Comparison of ENCODE assay signal across 18 cellular contexts in genomic region chr1:66535149-66535548, GRCh38. TPM values are rescaled to one million over a fixed set of nuclear protein-coding genes. Genes with fewer than 3 reads are reported as not detected.
DNase-seq lines count a peak whose midpoint lies in the region; ATAC-seq, FAIRE-seq and TF ChIP-seq lines count a peak whose summit lies in the region.
"Had no signal": no experiment of that assay in that cellular context is flagged by ENCODE, and none has a peak within 500 bp of the region (broad histone marks: within the 10 kb centered on the region; RNA-seq: fewer than 3 reads in every experiment).

No MANE protein-coding gene starts in this region.

- peak overlapping the region; percentile 29 for H3K9ac ChIP-seq in endothelial cell of umbilical vein (replicated peaks; ENCODE audit: extremely low read depth, insufficient read depth, low read length)

- no peaks in the 10 kb centered on the region for H3K36me3 Mint-ChIP-seq in nephron progenitor cell (ENCODE audit: low read depth)
- H3K36me3 Mint-ChIP-seq: activated CD4-positive, alpha-beta memory T cell treated with anti-CD3 and anti-CD28 coated beads for 36 hours; immature natural killer cell; naive B cell had no signal

- H3K4me3 ChIP-seq in heart left ventricle (peak overlapping the region in 10 of 12 donors; percentile 38 to 67 (median 54)), endothelial cell of umbilical vein (replicated peaks in 1 of 3; ENCODE audit: insufficient read depth in 1 of 3, low read depth in 1 of 3, low read length in 3 of 3) (peak overlapping the region in 2 of 3 experiments; percentile 47 to 66), upper lobe of left lung (peak overlapping the region in 3 of 4 donors; percentile 25 to 48 (median 47)), OCI-LY7 (ENCODE audit: low read depth, low read length, poor library complexity, severe bottlenecking) (no peak overlapping the region)

- no peak for FAIRE-seq in endothelial cell of umbilical vein (lab: Jason Lieb, UNC)
- FAIRE-seq: A204.1, bronchial epithelial cell had no signal

- H3K27me3 ChIP-seq in heart left ventricle = peaks cover 0 to 11% (median 0%) of the 10 kb centered on the region in 9 donors
- no peaks in the 10 kb centered on the region for H3K27me3 ChIP-seq in endothelial cell of umbilical vein (ENCODE audit: control insufficient read depth in 2 of 2, insufficient read depth in 2 of 2, low read length in 2 of 2)
- H3K27me3 ChIP-seq in upper lobe of left lung = no peaks in the 10 kb centered on the region
- H3K27me3 ChIP-seq: Peyer's patch, tibial nerve had no signal

- no peaks in the 10 kb centered on the region for H3K9me3 ChIP-seq in heart left ventricle
- H3K9me3 ChIP-seq in endothelial cell of umbilical vein (replicated peaks; ENCODE audit: control insufficient read depth, insufficient read depth, low read length) = no peaks in the 10 kb centered on the region
- H3K9me3 ChIP-seq in upper lobe of left lung = no peaks in the 10 kb centered on the region
- no peaks in the 10 kb centered on the region for H3K9me3 ChIP-seq in OCI-LY7 (ENCODE audit: low read length)
- H3K9me3 ChIP-seq: esophagus squamous epithelium, Peyer's patch, tibial nerve had no signal

- dilution Hi-C loops in endothelial cell of umbilical vein (cut with MboI; ENCODE audit: extremely low pct_ligation_motif_present, low sequenced_read_pairs) = loop anchor here (25.0 kb wide), 1 partner anchor 198 kb away; no protein-coding TSS in a partner anchor

- no peaks in the 10 kb centered on the region for H3K9me1 ChIP-seq in endothelial cell of umbilical vein (replicated peaks; ENCODE audit: control insufficient read depth, extremely low read depth, insufficient read depth, low read length)

- DNase-seq in heart left ventricle (no peak), Right ventricle myocardium inferior (ENCODE audit: missing footprints) (no peak), endothelial cell of umbilical vein (ENCODE audit: low read depth, low spot score) (no peak), nephron progenitor cell (no peak), upper lobe of left lung (no peak), OCI-LY7 (ENCODE audit: low spot score) (no peak), ureter (ENCODE audit: low spot score) (no peak), T-helper 1 cell (no peak)
- DNase-seq: activated CD4-positive, alpha-beta memory T cell treated with anti-CD3 and anti-CD28 coated beads for 36 hours; COR-L47; esophagus squamous epithelium; immature natural killer cell; naive B cell; Peyer's patch had no signal

- CTCF ChIA-PET in endothelial cell of umbilical vein (lab: Charles Lee) = interaction anchor here (1.2 to 3.0 kb wide), 7 partner anchors 10 to 198 kb away, joined by 3 to 13 read pairs (median 6); no protein-coding TSS in a partner anchor
- CTCF ChIA-PET in OCI-LY7 (lab: Charles Lee; ENCODE audit: unreplicated experiment) = no interaction called here

- TF ChIP-seq POLR2A in heart left ventricle (IDR thresholded peaks at IDR 0.05) = no peak
- no peak for TF ChIP-seq POLR2A in endothelial cell of umbilical vein (IDR thresholded peaks at IDR 0.05; ENCODE audit: low read depth, low read length)
- TF ChIP-seq POLR2A in upper lobe of left lung (IDR thresholded peaks at IDR 0.05) = no peak

- H3K27ac Mint-ChIP-seq in nephron progenitor cell = no peak overlapping the region
- H3K27ac Mint-ChIP-seq: activated CD4-positive, alpha-beta memory T cell treated with anti-CD3 and anti-CD28 coated beads for 36 hours; immature natural killer cell; naive B cell had no signal

- H3K9me3 Mint-ChIP-seq in nephron progenitor cell = no peaks in the 10 kb centered on the region
- H3K9me3 Mint-ChIP-seq: activated CD4-positive, alpha-beta memory T cell treated with anti-CD3 and anti-CD28 coated beads for 36 hours; naive B cell had no signal

- peaks cover 55% of the 10 kb centered on the region for H3K27me3 Mint-ChIP-seq in nephron progenitor cell (ENCODE audit: low read depth, poor library complexity)

- H3K79me2 ChIP-seq in endothelial cell of umbilical vein (ENCODE audit: control insufficient read depth, insufficient read depth, low read length) (no peaks in the 10 kb centered on the region), OCI-LY7 (ENCODE audit: insufficient read depth, low read depth, low read length) (no peaks in the 10 kb centered on the region)

- no peaks in the 10 kb centered on the region for H3K9me2 ChIP-seq in OCI-LY7 (ENCODE audit: insufficient read depth, low read length)

- TF ChIP-seq CTCF in heart left ventricle (IDR thresholded peaks at IDR 0.05) (no peak), endothelial cell of umbilical vein (IDR thresholded peaks at IDR 0.05; ENCODE audit: extremely low read depth in 1 of 2, insufficient read depth in 1 of 2, low read depth in 1 of 2, low read length in 2 of 2) (no peak), nephron progenitor cell (IDR thresholded peaks at IDR 0.05) (no peak), upper lobe of left lung (IDR thresholded peaks at IDR 0.05) (no peak), OCI-LY7 (conservative IDR thresholded peaks at IDR 0.05; ENCODE audit: low read length) (no peak)

- 53 to 75% (median 70%) methylated on average over 1 of the region's 1 CpG for WGBS in heart left ventricle, 4 donors
- 78 to 79% methylated on average over 1 of the region's 1 CpG for WGBS in upper lobe of left lung, 2 donors

- H3K27ac ChIP-seq in heart left ventricle (peak overlapping the region in 11 of 12 donors; percentile 13 to 86 (median 79)), endothelial cell of umbilical vein (ENCODE audit: insufficient read depth, low read depth, low read length) (no peak overlapping the region), upper lobe of left lung (no peak overlapping the region), OCI-LY7 (ENCODE audit: low read depth, low read length, poor library complexity, severe bottlenecking) (no peak overlapping the region)

- no peaks in the 10 kb centered on the region for H4K20me1 ChIP-seq in endothelial cell of umbilical vein (replicated peaks; ENCODE audit: control insufficient read depth, extremely low read depth, insufficient read depth, low read length)
- no peaks in the 10 kb centered on the region for H4K20me1 ChIP-seq in OCI-LY7 (ENCODE audit: insufficient read depth, low read length)

- peak overlapping the region; percentile 90 for H3K4me3 Mint-ChIP-seq in nephron progenitor cell
- H3K4me3 Mint-ChIP-seq: activated CD4-positive, alpha-beta memory T cell treated with anti-CD3 and anti-CD28 coated beads for 36 hours; immature natural killer cell had no signal

- H2AFZ ChIP-seq in endothelial cell of umbilical vein (ENCODE audit: low read depth, low read length) = no peak overlapping the region
- H2AFZ ChIP-seq in OCI-LY7 (ENCODE audit: low read length) = no peak overlapping the region

- intact Hi-C loops in heart left ventricle (cut with DNase I) = loop anchor here in 1 of 10 donors (10.0 kb wide), 1 partner anchor 140 kb away; no protein-coding TSS in a partner anchor
- intact Hi-C loops in Right ventricle myocardium inferior (cut with DNase I) = no loop called here
- intact Hi-C loops in endothelial cell of umbilical vein (cut with micrococcal nuclease) = loop anchor here (1.0 kb wide), 1 partner anchor 8 kb away; no protein-coding TSS in a partner anchor
- intact Hi-C loops in OCI-LY7 (cut with micrococcal nuclease; ENCODE audit: unreplicated experiment) = no loop called here

- no TSS peak for BruUV-seq in endothelial cell of umbilical vein (replicated peaks; lab: Mats Ljungman, UMichigan)
- BruUV-seq in OCI-LY7 (replicated peaks; lab: Mats Ljungman, UMichigan) = no TSS peak

- H3K4me2 ChIP-seq in endothelial cell of umbilical vein (ENCODE audit: insufficient read depth, low read length) (peak overlapping the region; percentile 78), OCI-LY7 (ENCODE audit: low read length) (no peak overlapping the region)

- H3K4me1 ChIP-seq in heart left ventricle (peaks cover 0 to 55% (median 16%) of the 10 kb centered on the region in 12 donors), endothelial cell of umbilical vein (ENCODE audit: control insufficient read depth, extremely low read depth, insufficient read depth, low read length) (peaks cover 30% of the 10 kb centered on the region), upper lobe of left lung (peaks cover 4 to 16% (median 8%) of the 10 kb centered on the region in 4 donors), OCI-LY7 (ENCODE audit: insufficient read depth, low read length, poor library complexity, severe bottlenecking) (no peaks in the 10 kb centered on the region)

- POLR2A ChIA-PET in endothelial cell of umbilical vein (lab: Charles Lee) = interaction anchor here (0.9 to 1.6 kb wide), 2 partner anchors 14 to 88 kb away, joined by 3 to 4 read pairs; no protein-coding TSS in a partner anchor
- POLR2A ChIA-PET in OCI-LY7 (lab: Charles Lee) = no interaction called here

- ATAC-seq in heart left ventricle (no peak), Right ventricle myocardium inferior (no peak), upper lobe of left lung (ENCODE audit: low FRiP score in 2 of 2) (no peak)

- TF ChIP-seq EP300 in upper lobe of left lung (IDR thresholded peaks at IDR 0.05) = no peak

- H3K4me1 Mint-ChIP-seq in nephron progenitor cell = peaks cover 21% of the 10 kb centered on the region

- H3K36me3 ChIP-seq in heart left ventricle (no peaks in the 10 kb centered on the region), endothelial cell of umbilical vein (ENCODE audit: control insufficient read depth in 2 of 2, extremely low read depth in 1 of 2, insufficient read depth in 2 of 2, low read length in 2 of 2) (no peaks in the 10 kb centered on the region), upper lobe of left lung (no peaks in the 10 kb centered on the region), OCI-LY7 (ENCODE audit: insufficient read depth, low read length) (no peaks in the 10 kb centered on the region)
- H3K36me3 ChIP-seq: esophagus squamous epithelium, Peyer's patch, tibial nerve had no signal

TF ChIP-seq in endothelial cell of umbilical vein, 7 proteins besides CTCF, POLR2A, EP300 and RAD21 (continues in another document):
- no peak for TF ChIP-seq JUN (IDR thresholded peaks at IDR 0.05; ENCODE audit: borderline replicate concordance, insufficient read depth, insufficient read length, low read depth)

RNA-seq across cellular contexts. Expression of gene SGIP1, which starts 1.2 kb away (rescaled TPM):
- total RNA-seq in heart left ventricle (10 to 100 TPM in 4 of 9 donors, 1 to 10 TPM in 5; 2.1 to 17.3 (median 5.0) TPM), Right ventricle myocardium inferior (3.5 TPM), endothelial cell of umbilical vein (51.0 and 68.9 TPM in 2 replicates), upper lobe of left lung (10 to 100 TPM in 3 of 6 donors, 1 to 10 TPM in 3; 5.8 to 29.3 (median 10.0) TPM), OCI-LY7 (2022) (not detected in 2 replicates), ureter (15.8 TPM)
- polyA plus RNA-seq in heart left ventricle (1 to 10 TPM; 3.7 to 4.0 TPM), endothelial cell of umbilical vein (30.4 and 30.9 TPM in 2 replicates)
- 11.2 and 13.2 TPM in 2 replicates for polyA plus RNA-seq in endothelial cell of umbilical vein (2011; cell fraction: cytosol; rRNA removed)
- polyA plus RNA-seq in endothelial cell of umbilical vein (2011; cell fraction: nucleus; rRNA removed) = 121 and 134 TPM in 2 replicates
- polyA plus RNA-seq in endothelial cell of umbilical vein (2012) = 17.7 and 26.2 TPM in 2 replicates
- polyA minus RNA-seq in endothelial cell of umbilical vein = 102 and 106 TPM in 2 replicates
- not detected for polyA minus RNA-seq in endothelial cell of umbilical vein (2011; cell fraction: cytosol; rRNA and poly(A)+ RNA removed)
- 283 and 309 TPM in 2 replicates for polyA minus RNA-seq in endothelial cell of umbilical vein (2011; cell fraction: nucleus; rRNA and poly(A)+ RNA removed)
- total RNA-seq in OCI-LY7 (2014; rRNA removed; shearing (Covaris generic)) = not detected in 2 replicates
- total RNA-seq: T-helper 2 cell treated with Interferon-gamma antibody and Interleukin-4, amounts not matched to agents 100 ng/mL and 5 ng/mL, for 36 hours had no signal
- polyA plus RNA-seq: immature natural killer cell had no signal

Comparison
In these comparisons a context has a peak if more than half of its experiments do, and no peak if none do; other contexts are left out.
1. H3K27ac ChIP-seq: peak in heart left ventricle (11 of 12); none in endothelial cell of umbilical vein (single experiment), upper lobe of left lung (0 of 4) and OCI-LY7 (single experiment).